In genomic region chr5:178098685-178099084, GRCh38 we compare ENCODE assay signal across 9 cellular contexts.
"Had no signal": no experiment of that assay in that cellular context is flagged by ENCODE, and none has a peak within 500 bp of the region (broad histone marks: within the 10 kb centered on the region; RNA-seq: fewer than 3 reads in every experiment).

No MANE protein-coding gene starts in this region.

- H3K9me3 ChIP-seq: HAP-1 had no signal

- H3K4me3 ChIP-seq: GM23248, GM23338, HAP-1 had no signal

- H3K9ac ChIP-seq: GM23248 had no signal

- DNase-seq: GM23248, GOT3, H7, H9, HCEC 1CT, HFFc6 had no signal

- ATAC-seq: GM23338, HCT116 had no signal

- H3K4me1 ChIP-seq: HAP-1 had no signal

- H3K4me3 Mint-ChIP-seq: GM23338, H9, HFFc6 had no signal

- H3K27ac ChIP-seq: GM23248 had no signal

- H3K36me3 ChIP-seq: HAP-1 had no signal

- H2AFZ ChIP-seq: GM23248, GM23338 had no signal

- H3K27ac Mint-ChIP-seq: GM23338, H9, HFFc6 had no signal

- H3K4me2 ChIP-seq: GM23338 had no signal
